ENCODE assay signal across 2 cellular contexts in genomic region chr7:150393325-150393724, GRCh38.
TF ChIP-seq lines count a peak whose summit lies in the region.

No MANE protein-coding gene starts in this region.

TF ChIP-seq in SK-N-SH, 30 proteins besides CTCF, POLR2A, EP300 and RAD21:
- TF ChIP-seq REST (IDR thresholded peaks at IDR 0.05; ENCODE audit: low read depth, low read length) (0 out of 2 replicates have a peak, but pooled peaks have one; percentile 37), ELF1 (IDR thresholded peaks at IDR 0.05) (no peak)

TF ChIP-seq in SK-N-SH treated with all-trans-retinoic acid at 6 μM for 48 hours, 23 proteins besides CTCF, POLR2A, EP300 and RAD21 (continued from another document):
- TF ChIP-seq POU6F1 (CRISPR knock-in tag; IDR thresholded peaks at IDR 0.05; ENCODE audit: borderline replicate concordance, low read depth) (no peak), CREB5 (CRISPR knock-in tag; IDR thresholded peaks at IDR 0.05; ENCODE audit: low read depth) (no peak), ZFP30 (CRISPR knock-in tag; IDR thresholded peaks at IDR 0.05) (no peak), TOX (CRISPR knock-in tag; IDR thresholded peaks at IDR 0.05; ENCODE audit: borderline replicate concordance) (no peak), OSR1 (CRISPR knock-in tag; IDR thresholded peaks at IDR 0.05) (no peak), ZNF70 (CRISPR knock-in tag; IDR thresholded peaks at IDR 0.05) (no peak), PPARA (CRISPR knock-in tag; IDR thresholded peaks at IDR 0.05; ENCODE audit: borderline replicate concordance) (no peak), CSDC2 (CRISPR knock-in tag; IDR thresholded peaks at IDR 0.05) (no peak), ARNTL (CRISPR knock-in tag; IDR thresholded peaks at IDR 0.05; ENCODE audit: borderline replicate concordance, low read depth) (no peak), TSHZ2 (CRISPR knock-in tag; IDR thresholded peaks at IDR 0.05) (no peak), ZFP3 (CRISPR knock-in tag; IDR thresholded peaks at IDR 0.05) (no peak)
